In the genomic region with DNA sequence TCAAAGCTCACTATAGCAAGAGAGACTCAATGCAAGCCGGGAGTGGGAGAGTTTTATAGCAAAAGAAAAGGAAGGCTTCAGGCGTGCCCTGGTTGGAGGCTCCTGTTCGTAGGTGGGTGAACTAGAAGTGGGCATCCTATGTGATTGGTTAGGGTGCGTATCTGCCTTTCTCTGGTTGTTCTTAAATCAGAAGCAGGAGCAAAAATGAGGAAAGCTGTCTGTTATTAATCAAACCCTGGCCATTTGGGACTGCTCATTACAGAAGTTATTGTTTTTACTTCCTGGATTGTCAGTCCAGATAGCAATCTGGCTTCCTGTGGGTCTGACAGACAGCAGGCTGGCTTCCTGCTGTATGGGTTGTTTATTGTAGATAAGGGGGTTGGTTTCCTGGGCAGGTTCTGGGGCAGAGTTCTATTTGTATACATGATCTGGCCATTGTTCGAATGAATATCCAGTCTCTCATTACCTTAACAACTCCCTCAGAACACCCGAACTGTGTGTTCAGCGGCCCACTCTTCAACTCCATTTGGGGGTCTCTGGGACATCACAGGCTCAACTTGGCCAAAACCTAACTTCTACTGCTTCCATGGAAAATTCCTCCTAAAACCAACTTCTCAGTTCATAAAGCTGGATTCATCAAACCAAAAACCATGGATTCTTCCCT, we compare ENCODE assay signal across 9 cellular contexts. TPM values are rescaled to one million over a fixed set of nuclear protein-coding genes. Genes with fewer than 3 reads are reported as not detected.
DNase-seq lines count a peak whose midpoint lies in the region; ATAC-seq, FAIRE-seq and TF ChIP-seq lines count a peak whose summit lies in the region.
"Had no signal": no experiment of that assay in that cellular context is flagged by ENCODE, and none has a peak within 500 bp of the region (broad histone marks: within the 10 kb centered on the region; RNA-seq: fewer than 3 reads in every experiment).

No MANE protein-coding gene starts in this region.

- CTCF ChIA-PET in PC-9 (lab: Charles Lee), result interaction anchor here (0.7 kb wide), 1 partner anchor 462 kb away, joined by 4 read pairs; no protein-coding TSS in a partner anchor

- POLR2A ChIA-PET in PC-9 (lab: Charles Lee; ENCODE audit: unreplicated experiment), result no interaction called here

- peak; percentile 88 for DNase-seq in GF-D8 (lab: John Stamatoyannopoulos, UW)
- no peak for DNase-seq in PC-9
- peak in 1 of 6 donors; percentile 0 for DNase-seq in pancreas
- DNase-seq in mesenteric fat pad (ENCODE audit: low spot score), result no peak
- no peak for DNase-seq in NOMO-1 (lab: John Stamatoyannopoulos, UW; ENCODE audit: unreplicated experiment in 2 of 2)
- DNase-seq in COLO829 (ENCODE audit: low spot score), result no peak

- ATAC-seq in pancreas, result peak in 3 of 4 donors; percentile 40 to 49 (median 49)
- no peak for ATAC-seq in HG03280 (IDR thresholded peaks at IDR 0.05; ENCODE audit: unreplicated experiment)

- no peak for TF ChIP-seq CTCF in PC-9 (conservative IDR thresholded peaks at IDR 0.05)
- TF ChIP-seq CTCF in pancreas (IDR thresholded peaks at IDR 0.05), result no peak

- intact Hi-C loops in PC-9 (cut with micrococcal nuclease; ENCODE audit: unreplicated experiment), result no loop called here
- intact Hi-C loops in pancreas (cut with DNase I), result loop anchor here in 1 of 3 donors (10.0 kb wide), 1 partner anchor 52 kb away; no protein-coding TSS in a partner anchor

- H3K79me2 ChIP-seq in PC-9 (ENCODE audit: low read depth), result peaks cover 9% of the 10 kb centered on the region; the same call in 1 of the 2 replicates

- peaks cover 15% of the 10 kb centered on the region; the same call in 1 of the 2 replicates for H3K4me1 ChIP-seq in PC-9 (replicated peaks; ENCODE audit: insufficient read depth)
- H3K4me1 ChIP-seq in endocrine pancreas (ENCODE audit: control insufficient read depth, insufficient read depth, low read length), result no peaks in the 10 kb centered on the region
- H3K4me1 ChIP-seq in pancreas, result peaks cover 0 to 10% (median 5%) of the 10 kb centered on the region in 3 donors

- H3K27me3 ChIP-seq in PC-9 (ENCODE audit: insufficient read depth, low read depth) (0 out of 2 replicates have a peak, but pooled peaks cover 5% of the 10 kb centered on the region), endocrine pancreas (ENCODE audit: control insufficient read depth, insufficient read depth, low read length) (no peaks in the 10 kb centered on the region), pancreas (no peaks in the 10 kb centered on the region)

- no TSS peak for BruUV-seq in PC-9 (replicated peaks; lab: Mats Ljungman, UMichigan)

- no peak overlapping the region for H3K27ac ChIP-seq in PC-9
- peak overlapping the region in 1 of 4 donors; percentile 0 for H3K27ac ChIP-seq in pancreas
- H3K27ac ChIP-seq: KMS-11 had no signal

- WGBS in pancreas, 2 donors, result 69% methylated on average over 7 of the region's 7 CpGs

- H3K9ac ChIP-seq in endocrine pancreas (ENCODE audit: control insufficient read depth, insufficient read depth, low read length), result peak overlapping the region; percentile 10
- H3K9ac ChIP-seq: KMS-11 had no signal

- H3K4me3 ChIP-seq in PC-9, result peak overlapping the region; percentile 86; the same call in 1 of the 2 replicates
- H3K4me3 ChIP-seq in endocrine pancreas (ENCODE audit: control insufficient read depth, insufficient read depth, low read length), result peak overlapping the region; percentile 41
- H3K4me3 ChIP-seq in pancreas, result peak overlapping the region in 3 of 4 donors; percentile 96 to 98 (median 98)

- peaks cover 14% of the 10 kb centered on the region for H3K36me3 ChIP-seq in PC-9 (ENCODE audit: low read depth)
- H3K36me3 ChIP-seq in endocrine pancreas (ENCODE audit: control insufficient read depth, insufficient read depth, low read length), result peaks cover 28% of the 10 kb centered on the region
- H3K36me3 ChIP-seq in pancreas, result peaks cover 5 to 25% (median 20%) of the 10 kb centered on the region in 3 donors

- peaks cover 4% of the 10 kb centered on the region; the same call in 1 of the 2 replicates for H3F3A ChIP-seq in PC-9 (ENCODE audit: insufficient read depth, low read depth)

- H3K9me3 ChIP-seq in PC-9 (ENCODE audit: insufficient read depth, low read depth), result peaks cover 18% of the 10 kb centered on the region
- peaks cover 13% of the 10 kb centered on the region for H3K9me3 ChIP-seq in endocrine pancreas (ENCODE audit: control insufficient read depth, low read length)
- H3K9me3 ChIP-seq in pancreas, result peaks cover 0 to 13% (median under 1%) of the 10 kb centered on the region in 4 donors

- no peak overlapping the region for H2AFZ ChIP-seq in PC-9

- no peaks in the 10 kb centered on the region for H4K20me1 ChIP-seq in PC-9 (ENCODE audit: insufficient read depth)

- FAIRE-seq in pancreas (lab: Jason Lieb, UNC), result no peak

- H3K9me2 ChIP-seq in PC-9 (ENCODE audit: insufficient read depth), result no peaks in the 10 kb centered on the region

- peak overlapping the region; percentile 88 for H3K4me2 ChIP-seq in PC-9

RNA-seq across cellular contexts. Expression of a gene that starts 1.6 kb away (rescaled TPM):
- 3.5 and 4.1 TPM in 2 replicates for total RNA-seq in PC-9 (2021)
- total RNA-seq in pancreas, result 1 to 10 TPM; 1.5 to 6.4 (median 2.6) TPM
- 1 to 10 TPM; 1.0 to 1.6 TPM for polyA plus RNA-seq in pancreas
- total RNA-seq in mesenteric fat pad, result 7.5 TPM

RNA-seq across cellular contexts. Expression of a gene that starts 35.7 kb away (rescaled TPM):
- total RNA-seq in PC-9 (2021) (1.3 and 1.9 TPM in 2 replicates), pancreas (1 to 10 TPM; 1.1 to 3.1 (median 2.2) TPM), mesenteric fat pad (2.2 TPM)
- polyA plus RNA-seq in pancreas, result 1 to 10 TPM; 2.8 to 3.1 TPM

RNA-seq across cellular contexts. Expression of a gene that starts 37.7 kb away (rescaled TPM):
- total RNA-seq in PC-9 (2021), result 62.7 and 105 TPM in 2 replicates
- total RNA-seq in pancreas, result 10 to 100 TPM; 47.3 to 97.2 (median 87.4) TPM
- polyA plus RNA-seq in pancreas, result 100 to 1,000 TPM in 1 of 2 donors, 10 to 100 TPM in 1; 49.7 to 137 TPM
- 76.8 TPM for total RNA-seq in mesenteric fat pad

Comparison
In these comparisons a context has a peak if more than half of its experiments do, and no peak if none do; other contexts are left out.
1. H3K4me3 ChIP-seq: peak in every context shown above with its lines; median percentile 98 in pancreas; 86 in PC-9; 41 in endocrine pancreas.